In the genomic region with DNA sequence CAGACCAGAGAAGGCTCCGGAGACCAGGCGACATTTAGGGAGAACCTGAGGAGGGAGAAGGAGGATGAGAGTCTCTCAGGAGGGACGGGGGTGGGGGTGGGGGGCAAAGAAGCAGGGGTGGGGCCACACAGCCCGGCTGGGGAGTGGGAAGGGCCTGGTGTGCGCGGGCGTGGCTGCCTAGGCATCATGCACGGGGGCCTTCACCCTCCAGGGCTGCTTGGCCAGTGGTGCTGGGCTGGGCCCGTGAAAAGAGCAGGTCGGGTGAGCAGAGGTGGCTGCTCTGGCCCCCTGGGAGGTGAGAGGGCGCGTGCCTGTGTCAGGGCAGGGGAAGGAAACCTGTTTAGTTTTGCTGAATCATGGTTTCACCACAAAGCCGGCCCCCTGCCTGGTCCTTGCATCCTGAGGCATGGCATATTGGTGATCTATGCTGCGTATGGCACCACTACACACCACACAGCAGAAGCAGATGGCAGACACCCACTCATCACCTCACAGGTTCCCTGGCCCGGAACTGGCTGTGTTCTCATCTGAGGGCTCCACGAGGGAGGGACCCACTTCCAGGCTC, we compare ENCODE assay signal across 19 cellular contexts.
DNase-seq lines count a peak whose midpoint lies in the region; ATAC-seq and TF ChIP-seq lines count a peak whose summit lies in the region.
"Had no signal": no experiment of that assay in that cellular context is flagged by ENCODE, and none has a peak within 500 bp of the region (broad histone marks: within the 10 kb centered on the region; RNA-seq: fewer than 3 reads in every experiment).

No MANE protein-coding gene starts in this region.

- H3K36me3 Mint-ChIP-seq in stimulated activated naive B cell treated with anti-CD40 and anti-IgM and Interleukin-4, amounts not matched to agents 10 μg/mL and 1 μg/mL and 100 μg/mL, for 72 hours: no peaks in the 10 kb centered on the region
- H3K36me3 Mint-ChIP-seq in CD14-positive monocyte: no peaks in the 10 kb centered on the region
- H3K36me3 Mint-ChIP-seq: CD8-positive, alpha-beta memory T cell had no signal

- H3K27me3 ChIP-seq in A673 (replicated peaks; ENCODE audit: insufficient read depth, low read depth, low read length, poor library complexity): peaks cover 6% of the 10 kb centered on the region

- H3K4me3 ChIP-seq in A673 (ENCODE audit: low read depth, low read length, poor library complexity, severe bottlenecking): no peak overlapping the region

- no peak for ATAC-seq in stimulated activated naive CD8-positive, alpha-beta T cell treated with anti-CD3 and anti-CD28 coated beads, Interleukin-15, amount 100 ng/mL, for 72 hours
- no peak for ATAC-seq in stimulated activated naive CD8-positive, alpha-beta T cell treated with anti-CD3 and anti-CD28 coated beads, Interleukin-15, Interleukin-2, amounts not matched to agents 100 U/mL and 50 U/mL, for 24 hours
- ATAC-seq in stimulated activated naive B cell treated with anti-CD40 and anti-IgM and Interleukin-4, amounts not matched to agents 10 μg/mL and 1 μg/mL and 100 μg/mL, for 72 hours (replicated peaks): peak; percentile 45 to 48
- ATAC-seq: Panc1, SK-N-SH treated with all-trans-retinoic acid at 6 μM for 48 hours had no signal

- H3K27ac ChIP-seq in A673 (ENCODE audit: low read depth, low read length, poor library complexity, severe bottlenecking): no peak overlapping the region

- no peaks in the 10 kb centered on the region for H3K9me3 Mint-ChIP-seq in stimulated activated naive CD8-positive, alpha-beta T cell treated with anti-CD3 and anti-CD28 coated beads, Interleukin-15, amount 100 ng/mL, for 72 hours
- no peaks in the 10 kb centered on the region for H3K9me3 Mint-ChIP-seq in stimulated activated naive B cell treated with anti-CD40 and anti-IgM and Interleukin-4, amounts not matched to agents 10 μg/mL and 1 μg/mL and 100 μg/mL, for 72 hours
- H3K9me3 Mint-ChIP-seq in CD14-positive monocyte: peaks cover 0 to 3% (median 0%) of the 10 kb centered on the region in 7 donors
- H3K9me3 Mint-ChIP-seq: CD8-positive, alpha-beta memory T cell had no signal

- no TSS peak for BruUV-seq in A673 (replicated peaks; lab: Mats Ljungman, UMichigan)

- no peak for DNase-seq in stimulated activated naive CD8-positive, alpha-beta T cell treated with anti-CD3 and anti-CD28 coated beads, Interleukin-15, amount 100 ng/mL, for 72 hours
- DNase-seq in stimulated activated naive CD8-positive, alpha-beta T cell treated with anti-CD3 and anti-CD28 coated beads, Interleukin-15, Interleukin-2, amounts not matched to agents 100 U/mL and 50 U/mL, for 24 hours: no peak
- peak; percentile 2 for DNase-seq in KG1 (lab: John Stamatoyannopoulos, UW)
- DNase-seq in OCI-M1 (lab: John Stamatoyannopoulos, UW): peak; percentile 2
- no peak for DNase-seq in stimulated activated naive B cell treated with anti-CD40 and anti-IgM and Interleukin-4, amounts not matched to agents 10 μg/mL and 1 μg/mL and 100 μg/mL, for 72 hours
- no peak for DNase-seq in putamen (ENCODE audit: low spot score)
- no peak for DNase-seq in CD14-positive monocyte (ENCODE audit: low spot score)
- DNase-seq in A673 (ENCODE audit: low spot score): no peak
- DNase-seq: ACHN; C1 segment of cervical spinal cord; CD8-positive, alpha-beta memory T cell; EL; H7; NCI-H1694; NCI-H2081; NCI-H446; NCI-H526 had no signal

- POLR2A ChIA-PET in A673 (lab: Charles Lee; ENCODE audit: low non-redundant PET): no interaction called here

- H3K4me3 Mint-ChIP-seq in stimulated activated naive CD8-positive, alpha-beta T cell treated with anti-CD3 and anti-CD28 coated beads, Interleukin-15, amount 100 ng/mL, for 72 hours: no peak overlapping the region
- H3K4me3 Mint-ChIP-seq in stimulated activated naive B cell treated with anti-CD40 and anti-IgM and Interleukin-4, amounts not matched to agents 10 μg/mL and 1 μg/mL and 100 μg/mL, for 72 hours: no peak overlapping the region
- no peak overlapping the region for H3K4me3 Mint-ChIP-seq in CD14-positive monocyte
- H3K4me3 Mint-ChIP-seq: CD8-positive, alpha-beta memory T cell had no signal

- peak overlapping the region; percentile 13 to 71 for H3K27ac Mint-ChIP-seq in stimulated activated naive CD8-positive, alpha-beta T cell treated with anti-CD3 and anti-CD28 coated beads, Interleukin-15, amount 100 ng/mL, for 72 hours
- no peak overlapping the region for H3K27ac Mint-ChIP-seq in stimulated activated naive B cell treated with anti-CD40 and anti-IgM and Interleukin-4, amounts not matched to agents 10 μg/mL and 1 μg/mL and 100 μg/mL, for 72 hours
- no peak overlapping the region for H3K27ac Mint-ChIP-seq in CD14-positive monocyte
- H3K27ac Mint-ChIP-seq: CD8-positive, alpha-beta memory T cell had no signal

- peaks cover 16% of the 10 kb centered on the region for H3K4me1 Mint-ChIP-seq in stimulated activated naive CD8-positive, alpha-beta T cell treated with anti-CD3 and anti-CD28 coated beads, Interleukin-15, amount 100 ng/mL, for 72 hours
- peaks cover 2 to 16% of the 10 kb centered on the region in 2 donors for H3K4me1 Mint-ChIP-seq in stimulated activated naive B cell treated with anti-CD40 and anti-IgM and Interleukin-4, amounts not matched to agents 10 μg/mL and 1 μg/mL and 100 μg/mL, for 72 hours
- peaks cover 3% of the 10 kb centered on the region for H3K4me1 Mint-ChIP-seq in CD14-positive monocyte

- peaks cover 27% of the 10 kb centered on the region for H3K27me3 Mint-ChIP-seq in stimulated activated naive CD8-positive, alpha-beta T cell treated with anti-CD3 and anti-CD28 coated beads, Interleukin-15, amount 100 ng/mL, for 72 hours
- peaks cover 29 to 35% of the 10 kb centered on the region in 2 donors for H3K27me3 Mint-ChIP-seq in stimulated activated naive B cell treated with anti-CD40 and anti-IgM and Interleukin-4, amounts not matched to agents 10 μg/mL and 1 μg/mL and 100 μg/mL, for 72 hours
- peaks cover 10 to 28% (median 13%) of the 10 kb centered on the region in 3 donors for H3K27me3 Mint-ChIP-seq in CD14-positive monocyte (ENCODE audit: low read depth in 3 of 3)

- TF ChIP-seq CTCF in CD14-positive monocyte (IDR thresholded peaks at IDR 0.05) (no peak), A673 (conservative IDR thresholded peaks at IDR 0.05; ENCODE audit: low read depth, low read length) (no peak)

- intact Hi-C loops in CD14-positive monocyte (cut with micrococcal nuclease) (no loop called here), A673 (cut with micrococcal nuclease; ENCODE audit: unreplicated experiment) (no loop called here)

- H3K36me3 ChIP-seq in A673 (ENCODE audit: insufficient read depth, low read length, poor library complexity, severe bottlenecking): no peaks in the 10 kb centered on the region

- no peaks in the 10 kb centered on the region for H3K9me3 ChIP-seq in A673 (ENCODE audit: low read depth, low read length, poor library complexity, severe bottlenecking)

- CTCF ChIA-PET in A673 (lab: Charles Lee): no interaction called here

- H3K4me1 ChIP-seq in A673 (ENCODE audit: insufficient read depth, low read length, poor library complexity, severe bottlenecking): no peaks in the 10 kb centered on the region

Comparison
In these comparisons a context has a peak if more than half of its experiments do, and no peak if none do; other contexts are left out.
1. ATAC-seq: peak in stimulated activated naive B cell treated with anti-CD40 and anti-IgM and Interleukin-4, amounts not matched to agents 10 μg/mL and 1 μg/mL and 100 μg/mL, for 72 hours (2 of 2); none in stimulated activated naive CD8-positive, alpha-beta T cell treated with anti-CD3 and anti-CD28 coated beads, Interleukin-15, amount 100 ng/mL, for 72 hours (single experiment) and stimulated activated naive CD8-positive, alpha-beta T cell treated with anti-CD3 and anti-CD28 coated beads, Interleukin-15, Interleukin-2, amounts not matched to agents 100 U/mL and 50 U/mL, for 24 hours (single experiment).
2. DNase-seq: peak in KG1 (single experiment) and OCI-M1 (single experiment); none in stimulated activated naive CD8-positive, alpha-beta T cell treated with anti-CD3 and anti-CD28 coated beads, Interleukin-15, amount 100 ng/mL, for 72 hours (0 of 2), stimulated activated naive CD8-positive, alpha-beta T cell treated with anti-CD3 and anti-CD28 coated beads, Interleukin-15, Interleukin-2, amounts not matched to agents 100 U/mL and 50 U/mL, for 24 hours (single experiment), stimulated activated naive B cell treated with anti-CD40 and anti-IgM and Interleukin-4, amounts not matched to agents 10 μg/mL and 1 μg/mL and 100 μg/mL, for 72 hours (single experiment), putamen (single experiment), CD14-positive monocyte (single experiment) and A673 (single experiment).
3. H3K27ac Mint-ChIP-seq: peak in stimulated activated naive CD8-positive, alpha-beta T cell treated with anti-CD3 and anti-CD28 coated beads, Interleukin-15, amount 100 ng/mL, for 72 hours (2 of 2); none in stimulated activated naive B cell treated with anti-CD40 and anti-IgM and Interleukin-4, amounts not matched to agents 10 μg/mL and 1 μg/mL and 100 μg/mL, for 72 hours (single experiment) and CD14-positive monocyte (0 of 7).